In genomic region chr1:101025283-101025679, GRCh38 we compare ENCODE assay signal across 8 cellular contexts. TPM values are rescaled to one million over a fixed set of nuclear protein-coding genes. Genes with fewer than 3 reads are reported as not detected.
DNase-seq lines count a peak whose midpoint lies in the region; ATAC-seq and TF ChIP-seq lines count a peak whose summit lies in the region.

No MANE protein-coding gene starts in this region.

- H3K27ac ChIP-seq in CD4-positive, alpha-beta T cell (ENCODE audit: low read depth, low read length) = peak overlapping the region; percentile 75

- no peaks in the 10 kb centered on the region for H3K9me3 Mint-ChIP-seq in CD4-positive, alpha-beta T cell
- no peaks in the 10 kb centered on the region for H3K9me3 Mint-ChIP-seq in activated B cell treated with CpG ODN at 0.5 μM for 24 hours
- H3K9me3 Mint-ChIP-seq in nephron = no peaks in the 10 kb centered on the region

- POLR2A ChIA-PET in CD4-positive, alpha-beta T cell (lab: Charles Lee) = interaction anchor here (0.6 to 2.5 kb wide), 8 partner anchors 12 to 211 kb away, joined by 3 to 8 read pairs (median 3); partner anchors contain the start of gene S1PR1
- POLR2A ChIA-PET in activated B cell treated with CpG ODN at 0.5 μM for 24 hours (lab: Charles Lee) = interaction anchor here (0.7 to 4.8 kb wide), 8 partner anchors 14 to 267 kb away, joined by 3 to 54 read pairs (median 4); partner anchors contain the start of gene S1PR1

- ATAC-seq in CD4-positive, alpha-beta T cell (ENCODE audit: poor library complexity) = peak; percentile 43
- ATAC-seq in GM19467 (IDR thresholded peaks at IDR 0.05; ENCODE audit: unreplicated experiment) = peak; percentile 21
- ATAC-seq in HG03469 (IDR thresholded peaks at IDR 0.05; ENCODE audit: unreplicated experiment) = peak; percentile 15
- ATAC-seq in activated B cell treated with CpG ODN at 0.5 μM for 24 hours (ENCODE audit: low read depth) = peak; percentile 27

- CTCF ChIA-PET in CD4-positive, alpha-beta T cell (lab: Charles Lee) = interaction anchor here (1.0 to 3.9 kb wide), 4 partner anchors 12 to 214 kb away, joined by 3 to 11 read pairs (median 4); no protein-coding TSS in a partner anchor
- CTCF ChIA-PET in activated B cell treated with CpG ODN at 0.5 μM for 24 hours (lab: Charles Lee) = interaction anchor here (1.0 to 2.5 kb wide), 3 partner anchors 25 to 213 kb away, joined by 3 to 13 read pairs (median 3); no protein-coding TSS in a partner anchor

- TF ChIP-seq CTCF in CD4-positive, alpha-beta T cell (IDR thresholded peaks at IDR 0.05) = no peak
- TF ChIP-seq CTCF in activated B cell treated with CpG ODN at 0.5 μM for 24 hours (IDR thresholded peaks at IDR 0.05) (no peak), epithelial cell of proximal tubule (conservative IDR thresholded peaks at IDR 0.05; ENCODE audit: low read depth, low read length) (no peak), nephron (IDR thresholded peaks at IDR 0.05; ENCODE audit: unreplicated experiment in 3 of 3) (no peak)

- intact Hi-C loops in CD4-positive, alpha-beta T cell (cut with DNase I, micrococcal nuclease) = loop anchor here (1.0 to 5.0 kb wide), 5 partner anchors 52 to 262 kb away; no protein-coding TSS in a partner anchor
- intact Hi-C loops in activated B cell treated with CpG ODN at 0.5 μM for 24 hours (cut with micrococcal nuclease) = loop anchor here (1.0 to 5.0 kb wide), 6 partner anchors 26 to 264 kb away; no protein-coding TSS in a partner anchor

- no peaks in the 10 kb centered on the region for H3K9me3 ChIP-seq in CD4-positive, alpha-beta T cell (ENCODE audit: control insufficient read depth, low read length)

- peak overlapping the region; percentile 97 for H3K4me3 Mint-ChIP-seq in CD4-positive, alpha-beta T cell
- H3K4me3 Mint-ChIP-seq in activated B cell treated with CpG ODN at 0.5 μM for 24 hours = peak overlapping the region; percentile 97
- H3K4me3 Mint-ChIP-seq in nephron = peak overlapping the region; percentile 92 to 96 (median 95)

- H3K4me3 ChIP-seq in epithelial cell of proximal tubule (ENCODE audit: low read depth, low read length) = peak overlapping the region; percentile 69

- peak in 5 of 10 experiments; percentile 3 to 17 (median 10) for DNase-seq in CD4-positive, alpha-beta T cell
- DNase-seq in activated B cell treated with CpG ODN at 0.5 μM for 24 hours = no peak
- DNase-seq in epithelial cell of proximal tubule (ENCODE audit: low read depth) = no peak
- no peak for DNase-seq in hepatic stellate cell (ENCODE audit: low spot score)
- no peak for DNase-seq in NCI-H2029 (lab: John Stamatoyannopoulos, UW)

- peaks cover 92% of the 10 kb centered on the region for H3K4me1 Mint-ChIP-seq in CD4-positive, alpha-beta T cell (ENCODE audit: low read depth)
- H3K4me1 Mint-ChIP-seq in activated B cell treated with CpG ODN at 0.5 μM for 24 hours (peaks cover 65% of the 10 kb centered on the region), nephron (peaks cover 19% of the 10 kb centered on the region)

- H3K27me3 Mint-ChIP-seq in CD4-positive, alpha-beta T cell = no peaks in the 10 kb centered on the region
- H3K27me3 Mint-ChIP-seq in activated B cell treated with CpG ODN at 0.5 μM for 24 hours = no peaks in the 10 kb centered on the region
- no peaks in the 10 kb centered on the region for H3K27me3 Mint-ChIP-seq in nephron (ENCODE audit: low read depth)

- peak overlapping the region; percentile 98 for H3K27ac Mint-ChIP-seq in CD4-positive, alpha-beta T cell
- H3K27ac Mint-ChIP-seq in activated B cell treated with CpG ODN at 0.5 μM for 24 hours = peak overlapping the region; percentile 98
- peak overlapping the region; percentile 91 to 98 (median 97) for H3K27ac Mint-ChIP-seq in nephron

- H3K27me3 ChIP-seq in CD4-positive, alpha-beta T cell (ENCODE audit: control insufficient read depth, insufficient read depth, low read length) = no peaks in the 10 kb centered on the region

- H3K36me3 Mint-ChIP-seq in CD4-positive, alpha-beta T cell (ENCODE audit: low read depth) = peaks cover 75% of the 10 kb centered on the region
- peaks cover 56% of the 10 kb centered on the region for H3K36me3 Mint-ChIP-seq in activated B cell treated with CpG ODN at 0.5 μM for 24 hours (ENCODE audit: low read depth)
- H3K36me3 Mint-ChIP-seq in nephron (ENCODE audit: low read depth) = peaks cover 16% of the 10 kb centered on the region

RNA-seq across cellular contexts. Expression of gene DPH5, which starts 0.3 kb away (rescaled TPM):
- 10 to 100 TPM; 31.3 to 35.4 TPM for total RNA-seq in CD4-positive, alpha-beta T cell
- total RNA-seq in activated B cell treated with CpG ODN at 0.5 μM for 24 hours (45.2 and 51.9 TPM in 2 replicates), epithelial cell of proximal tubule (14.2 and 38.8 TPM in 2 replicates)
